In genomic region chr1:86507935-86508582, GRCh38 we compare ENCODE assay signal across 8 cellular contexts. TPM values are rescaled to one million over a fixed set of nuclear protein-coding genes. Genes with fewer than 3 reads are reported as not detected.
DNase-seq lines count a peak whose midpoint lies in the region; ATAC-seq and TF ChIP-seq lines count a peak whose summit lies in the region.

No MANE protein-coding gene starts in this region.

- peak; percentile 4 for DNase-seq in NCI-H146 (lab: John Stamatoyannopoulos, UW)
- DNase-seq in NCI-H146 treated with DMSO at 0.1 percent for 48 hours (lab: John Stamatoyannopoulos, UW; ENCODE audit: unreplicated experiment): no peak
- DNase-seq in H7: peak; percentile 8
- DNase-seq in RWPE2 (ENCODE audit: low spot score): no peak
- DNase-seq in upper lobe of left lung: peak in 1 of 2 donors; percentile 49
- no peak for DNase-seq in NCI-H187 treated with DMSO at 0.1 percent for 48 hours (lab: John Stamatoyannopoulos, UW)
- no peak for DNase-seq in aorta

- no peaks in the 10 kb centered on the region for H3K27me3 ChIP-seq in H7 (ENCODE audit: control insufficient read depth, insufficient read depth, low read length)
- no peaks in the 10 kb centered on the region for H3K27me3 ChIP-seq in RWPE2 (ENCODE audit: insufficient read depth, poor library complexity, severe bottlenecking)
- no peaks in the 10 kb centered on the region for H3K27me3 ChIP-seq in gastroesophageal sphincter
- H3K27me3 ChIP-seq in upper lobe of left lung: no peaks in the 10 kb centered on the region
- H3K27me3 ChIP-seq in aorta (ENCODE audit: control insufficient read depth in 1 of 2, insufficient read depth in 2 of 2, low read length in 1 of 2): no peaks in the 10 kb centered on the region

- H3K36me3 ChIP-seq in H7 (replicated peaks; ENCODE audit: control insufficient read depth, insufficient read depth, low read length) (no peaks in the 10 kb centered on the region), RWPE2 (ENCODE audit: low read depth) (no peaks in the 10 kb centered on the region), gastroesophageal sphincter (no peaks in the 10 kb centered on the region), upper lobe of left lung (no peaks in the 10 kb centered on the region), aorta (ENCODE audit: control insufficient read depth in 1 of 2, insufficient read depth in 2 of 2, low read length in 1 of 2) (no peaks in the 10 kb centered on the region)

- intact Hi-C loops in aorta (cut with DNase I): loop anchor here (5.0 kb wide), 1 partner anchor 126 kb away; no protein-coding TSS in a partner anchor

- H3K4me1 ChIP-seq in RWPE2 (ENCODE audit: insufficient read depth, poor library complexity, severe bottlenecking) (peaks cover 2% of the 10 kb centered on the region), gastroesophageal sphincter (peaks cover 0 to 20% (median 5%) of the 10 kb centered on the region in 3 donors), upper lobe of left lung (peaks cover 0 to 28% (median 11%) of the 10 kb centered on the region in 4 donors), aorta (ENCODE audit: control insufficient read depth in 1 of 2, insufficient read depth in 2 of 2, low read length in 2 of 2) (no peaks in the 10 kb centered on the region)

- ATAC-seq in RWPE2 (ENCODE audit: low read depth) (no peak), gastroesophageal sphincter (no peak), upper lobe of left lung (ENCODE audit: low FRiP score in 2 of 2) (peak; percentile 49 to 76), aorta (ENCODE audit: low FRiP score) (no peak)

- H3K27ac ChIP-seq in RWPE2 (ENCODE audit: poor library complexity, severe bottlenecking) (no peak overlapping the region), gastroesophageal sphincter (no peak overlapping the region), upper lobe of left lung (no peak overlapping the region), aorta (ENCODE audit: low read depth in 1 of 2, low read length in 2 of 2) (no peak overlapping the region)

- no peaks in the 10 kb centered on the region for H3K9me3 ChIP-seq in RWPE2 (ENCODE audit: severe bottlenecking)
- no peaks in the 10 kb centered on the region for H3K9me3 ChIP-seq in gastroesophageal sphincter
- no peaks in the 10 kb centered on the region for H3K9me3 ChIP-seq in upper lobe of left lung
- no peaks in the 10 kb centered on the region for H3K9me3 ChIP-seq in aorta (ENCODE audit: control insufficient read depth, low read length)

- H3K4me3 ChIP-seq in H7 (ENCODE audit: insufficient read depth, low read depth, low read length): no peak overlapping the region
- H3K4me3 ChIP-seq in RWPE2 (ENCODE audit: severe bottlenecking): no peak overlapping the region
- no peak overlapping the region for H3K4me3 ChIP-seq in gastroesophageal sphincter
- no peak overlapping the region for H3K4me3 ChIP-seq in upper lobe of left lung
- no peak overlapping the region for H3K4me3 ChIP-seq in aorta (ENCODE audit: low read length in 2 of 2)

- WGBS in gastroesophageal sphincter (ENCODE audit: low coverage in 1 of 2), 2 donors: 49 to 50% methylated on average over 9 to 12 of the region's 13 CpGs
- WGBS in upper lobe of left lung, 2 donors: 41 to 42% methylated on average over 13 of the region's 13 CpGs
- 36 to 38% methylated on average over 13 of the region's 13 CpGs for WGBS in aorta, 2 donors

- TF ChIP-seq EP300 in gastroesophageal sphincter (IDR thresholded peaks at IDR 0.05) (no peak), upper lobe of left lung (IDR thresholded peaks at IDR 0.05) (peak in 1 of 4 donors; percentile 32)

- peak; percentile 60 for TF ChIP-seq CTCF in RWPE2 (IDR thresholded peaks at IDR 0.05; ENCODE audit: poor library complexity, severe bottlenecking)
- TF ChIP-seq CTCF in gastroesophageal sphincter (IDR thresholded peaks at IDR 0.05): peak; percentile 18 to 57 (median 47)
- peak; percentile 33 to 69 (median 50) for TF ChIP-seq CTCF in upper lobe of left lung (IDR thresholded peaks at IDR 0.05)

- no peak for TF ChIP-seq POLR2A in gastroesophageal sphincter (IDR thresholded peaks at IDR 0.05)
- no peak for TF ChIP-seq POLR2A in upper lobe of left lung (IDR thresholded peaks at IDR 0.05)

RNA-seq across cellular contexts. Expression of gene CLCA4, which starts 38.8 kb away (rescaled TPM):
- total RNA-seq in H7 (2014; rRNA removed; shearing (Covaris generic)): not detected in 2 replicates
- total RNA-seq in gastroesophageal sphincter (10 to 100 TPM in 1 of 4 donors, 1 to 10 TPM in 1, under 1 TPM in 1, not detected in 1; 0.50 to 20.3 (median 2.6) TPM), upper lobe of left lung (1 to 10 TPM in 1 of 6 donors, not detected in 5; 1.0 TPM), aorta (under 1 TPM; 0.13 to 0.18 TPM)
- 10 to 100 TPM in 1 of 2 donors, under 1 TPM in 1; 0.69 to 13.4 TPM for polyA plus RNA-seq in aorta

RNA-seq across cellular contexts. Expression of gene CLCA1, which starts 39.3 kb away (rescaled TPM):
- total RNA-seq in H7 (2014; rRNA removed; shearing (Covaris generic)): not detected in 2 replicates
- total RNA-seq in gastroesophageal sphincter (not detected), upper lobe of left lung (under 1 TPM in 2 of 6 donors, not detected in 4; 0.11 to 0.27 TPM), aorta (under 1 TPM; 0.10 to 0.15 TPM)
- 10 to 100 TPM in 1 of 2 donors, not detected in 1; 29.7 TPM for polyA plus RNA-seq in aorta

Comparison
In these comparisons a context has a peak if more than half of its experiments do, and no peak if none do; other contexts are left out.
1. DNase-seq: peak in NCI-H146 (single experiment) and H7 (single experiment); none in NCI-H146 treated with DMSO at 0.1 percent for 48 hours (single experiment), RWPE2 (single experiment), NCI-H187 treated with DMSO at 0.1 percent for 48 hours (single experiment) and aorta (0 of 2).
2. ATAC-seq: peak in upper lobe of left lung (2 of 2); none in RWPE2 (single experiment), gastroesophageal sphincter (single experiment) and aorta (single experiment).
3. Peak in every context shown above with its lines, with median percentiles within 50 percentile points of each other: CTCF ChIP-seq.